ENCODE assay signal across 29 cellular contexts in genomic region chr3:46599590-46599989, GRCh38. TPM values are rescaled to one million over a fixed set of nuclear protein-coding genes. Genes with fewer than 3 reads are reported as not detected.
"Had no signal": no experiment of that assay in that cellular context is flagged by ENCODE, and none has a peak within 500 bp of the region (broad histone marks: within the 10 kb centered on the region; RNA-seq: fewer than 3 reads in every experiment).

No MANE protein-coding gene starts in this region.

- H3K36me3 Mint-ChIP-seq: activated naive CD4-positive, alpha-beta T cell treated with anti-CD3 and anti-CD28 coated beads, Interleukin-2, amount 10 ng/mL, durations not matched to agents 7 days and 5 days; activated naive CD8-positive, alpha-beta T cell treated with anti-CD3 and anti-CD28 coated beads, Interleukin-2, amount 10 ng/mL, durations not matched to agents 7 days and 5 days had no signal

- H3K4me3 ChIP-seq: adrenal gland, SK-N-MC had no signal

- ATAC-seq: activated CD8-positive, alpha-beta T cell treated with anti-CD3 and anti-CD28 coated beads, Interleukin-2, amount 10 ng/mL, durations not matched to agents 7 days and 5 days; Panc1; Right ventricle myocardium inferior had no signal

- H3K36me3 ChIP-seq: adrenal gland had no signal

- H3K4me3 Mint-ChIP-seq: activated CD8-positive, alpha-beta T cell treated with anti-CD3 and anti-CD28 coated beads, Interleukin-2, amount 10 ng/mL, durations not matched to agents 7 days and 5 days; activated naive CD4-positive, alpha-beta T cell treated with anti-CD3 and anti-CD28 coated beads, Interleukin-2, amount 10 ng/mL, durations not matched to agents 7 days and 5 days; activated naive CD8-positive, alpha-beta T cell treated with anti-CD3 and anti-CD28 coated beads, Interleukin-2, amount 10 ng/mL, durations not matched to agents 7 days and 5 days; activated T-cell treated with anti-CD3 and anti-CD28 coated beads, Interleukin-2, amount 50 U/mL, for 24 hours; activated T-helper 1 cell treated with anti-CD3 and anti-CD28 coated beads, Interleukin-12 subunit alpha, Interleukin-12 subunit beta, Interleukin-2, Interleukin-4 antibody, amounts not matched to agents 30 ng/mL and 10 ng/mL and 1 ng/mL, durations not matched to agents 14 hours and 24 hours and 36 hours; T-helper 2 cell treated with Interferon-gamma antibody and Interleukin-4, amounts not matched to agents 5 μg/mL and 100 μg/mL, for 36 hours had no signal

- H3K27me3 ChIP-seq: adrenal gland had no signal

- H3K4me1 ChIP-seq: adrenal gland had no signal

- H3K27me3 Mint-ChIP-seq: activated T-cell treated with anti-CD3 and anti-CD28 coated beads, Interleukin-2, amount 50 U/mL, for 24 hours had no signal

- H3K27ac Mint-ChIP-seq: activated CD8-positive, alpha-beta T cell treated with anti-CD3 and anti-CD28 coated beads, Interleukin-2, amount 10 ng/mL, durations not matched to agents 7 days and 5 days; activated naive CD4-positive, alpha-beta T cell treated with anti-CD3 and anti-CD28 coated beads, Interleukin-2, amount 10 ng/mL, durations not matched to agents 7 days and 5 days; activated naive CD8-positive, alpha-beta T cell treated with anti-CD3 and anti-CD28 coated beads, Interleukin-2, amount 10 ng/mL, durations not matched to agents 7 days and 5 days; activated T-cell treated with anti-CD3 and anti-CD28 coated beads, Interleukin-2, amount 50 U/mL, for 24 hours; activated T-helper 1 cell treated with anti-CD3 and anti-CD28 coated beads, Interleukin-12 subunit alpha, Interleukin-12 subunit beta, Interleukin-2, Interleukin-4 antibody, amounts not matched to agents 30 ng/mL and 10 ng/mL and 1 ng/mL, durations not matched to agents 14 hours and 24 hours and 36 hours; T-helper 2 cell treated with Interferon-gamma antibody and Interleukin-4, amounts not matched to agents 5 μg/mL and 100 μg/mL, for 36 hours had no signal

- H3K4me1 Mint-ChIP-seq: activated naive CD4-positive, alpha-beta T cell treated with anti-CD3 and anti-CD28 coated beads, Interleukin-2, amount 10 ng/mL, durations not matched to agents 7 days and 5 days; activated naive CD8-positive, alpha-beta T cell treated with anti-CD3 and anti-CD28 coated beads, Interleukin-2, amount 10 ng/mL, durations not matched to agents 7 days and 5 days had no signal

- H3K9me3 ChIP-seq: adrenal gland had no signal

- H3K27ac ChIP-seq: adrenal gland, SK-N-MC had no signal

- H3K9me3 Mint-ChIP-seq: activated naive CD4-positive, alpha-beta T cell treated with anti-CD3 and anti-CD28 coated beads, Interleukin-2, amount 10 ng/mL, durations not matched to agents 7 days and 5 days; activated naive CD8-positive, alpha-beta T cell treated with anti-CD3 and anti-CD28 coated beads, Interleukin-2, amount 10 ng/mL, durations not matched to agents 7 days and 5 days; activated T-cell treated with anti-CD3 and anti-CD28 coated beads, Interleukin-2, amount 50 U/mL, for 24 hours; activated T-helper 1 cell treated with anti-CD3 and anti-CD28 coated beads, Interleukin-12 subunit alpha, Interleukin-12 subunit beta, Interleukin-2, Interleukin-4 antibody, amounts not matched to agents 30 ng/mL and 10 ng/mL and 1 ng/mL, durations not matched to agents 14 hours and 24 hours and 36 hours; T-helper 2 cell treated with Interferon-gamma antibody and Interleukin-4, amounts not matched to agents 5 μg/mL and 100 μg/mL, for 36 hours had no signal

- DNase-seq: activated CD4-positive, alpha-beta T cell treated with anti-CD3 and anti-CD28 coated beads for 48 hours; activated CD4-positive, alpha-beta T cell treated with anti-CD3 and anti-CD28 coated beads, Interleukin-2, amount 50 U/mL, for 4 hours; activated CD4-positive, CD25-positive, alpha-beta regulatory T cell treated with anti-CD3 and anti-CD28 coated beads, Interleukin-2, amount 50 U/mL, for 72 hours; activated CD8-positive, alpha-beta T cell treated with anti-CD3 and anti-CD28 coated beads, Interleukin-2, amount 10 ng/mL, durations not matched to agents 7 days and 5 days; activated gamma-delta T cell; activated naive CD4-positive, alpha-beta T cell treated with anti-CD3 and anti-CD28 coated beads, Interleukin-2, amount 10 ng/mL, durations not matched to agents 7 days and 5 days; activated naive CD8-positive, alpha-beta T cell treated with anti-CD3 and anti-CD28 coated beads, Interleukin-2, amount 10 ng/mL, durations not matched to agents 7 days and 5 days; activated T-cell treated with anti-CD3 and anti-CD28 coated beads, Interleukin-2, amount 50 U/mL, for 24 hours; adrenal gland; anterior cingulate cortex; cerebellar nuclear complex; NCI-H1092; NCI-H1417; NCI-H1694; NCI-H2029; NCI-H345; NCI-H510A; NCI-H526 treated with DMSO at 0.1 percent for 48 hours; NCI-H82; OCI-M1; RPMI8226; T-helper 1 cell had no signal

RNA-seq across cellular contexts. Expression of gene FAM240A, which starts 12.7 kb away (rescaled TPM):
- total RNA-seq: activated CD8-positive, alpha-beta T cell treated with anti-CD3 and anti-CD28 coated beads, Interleukin-2, amount 10 ng/mL, durations not matched to agents 7 days and 5 days; activated naive CD8-positive, alpha-beta T cell treated with anti-CD3 and anti-CD28 coated beads, Interleukin-2, amount 10 ng/mL, durations not matched to agents 7 days and 5 days; activated T-helper 1 cell treated with anti-CD3 and anti-CD28 coated beads, Interleukin-12 subunit alpha, Interleukin-12 subunit beta, Interleukin-2, Interleukin-4 antibody, amounts not matched to agents 30 ng/mL and 10 ng/mL and 1 ng/mL, durations not matched to agents 14 hours and 24 hours and 36 hours; cardiac septum; MCF 10A; Right ventricle myocardium inferior had no signal

RNA-seq across cellular contexts. Expression of gene LRRC2, which starts 33.5 kb away (rescaled TPM):
- total RNA-seq: activated T-helper 1 cell treated with anti-CD3 and anti-CD28 coated beads, Interleukin-12 subunit alpha, Interleukin-12 subunit beta, Interleukin-2, Interleukin-4 antibody, amounts not matched to agents 30 ng/mL and 10 ng/mL and 1 ng/mL, durations not matched to agents 14 hours and 24 hours and 36 hours; MCF 10A had no signal
